Comparison of ENCODE assay signal across 8 cellular contexts in genomic region chr13:40776681-40777165, GRCh38. TPM values are rescaled to one million over a fixed set of nuclear protein-coding genes. Genes with fewer than 3 reads are reported as not detected.
DNase-seq lines count a peak whose midpoint lies in the region; ATAC-seq and FAIRE-seq lines count a peak whose summit lies in the region.

No MANE protein-coding gene starts in this region.

- H3K4me3 Mint-ChIP-seq in T-cell = peak overlapping the region; percentile 71 to 79 (median 72)
- peak overlapping the region; percentile 69 to 88 (median 85) for H3K4me3 Mint-ChIP-seq in naive thymus-derived CD8-positive, alpha-beta T cell

- DNase-seq in GM19239 (ENCODE audit: insufficient read length, low spot score) (no peak), T-cell (peak; percentile 41 to 81 (median 65)), NCI-H1092 treated with DMSO at 0.1 percent for 48 hours (lab: John Stamatoyannopoulos, UW) (no peak), COR-L47 (lab: John Stamatoyannopoulos, UW) (no peak), 8988T (no peak)
- peak; percentile 15 for DNase-seq in activated naive CD8-positive, alpha-beta T cell treated with anti-CD3 and anti-CD28 coated beads, Interleukin-2, amount 50 U/mL, for 16 hours (ENCODE audit: low read depth, low spot score)
- DNase-seq in naive thymus-derived CD8-positive, alpha-beta T cell = peak; percentile 38 to 84 (median 66)

- peak; percentile 42 for ATAC-seq in HG03159 (IDR thresholded peaks at IDR 0.05; ENCODE audit: unreplicated experiment)
- ATAC-seq in T-cell (replicated peaks in 1 of 4) = peak; percentile 93 to 96 (median 96)
- peak; percentile 88 to 95 for ATAC-seq in naive thymus-derived CD8-positive, alpha-beta T cell

- H3K36me3 Mint-ChIP-seq in T-cell = no peaks in the 10 kb centered on the region
- no peaks in the 10 kb centered on the region for H3K36me3 Mint-ChIP-seq in naive thymus-derived CD8-positive, alpha-beta T cell

- CTCF ChIA-PET in T-cell (lab: Charles Lee) = interaction anchor here (0.6 to 2.1 kb wide), 12 partner anchors 8 to 1094 kb away, joined by 3 to 12 read pairs (median 4); no protein-coding TSS in a partner anchor

- peaks cover 31 to 34% (median 33%) of the 10 kb centered on the region in 3 donors for H3K4me1 Mint-ChIP-seq in T-cell
- peaks cover 17 to 38% (median 35%) of the 10 kb centered on the region in 4 donors for H3K4me1 Mint-ChIP-seq in naive thymus-derived CD8-positive, alpha-beta T cell

- POLR2A ChIA-PET in T-cell (lab: Charles Lee) = interaction anchor here in 1 of 2 donors (0.6 kb wide), 1 partner anchor 359 kb away, joined by 5 read pairs; no protein-coding TSS in a partner anchor
- POLR2A ChIA-PET in naive thymus-derived CD8-positive, alpha-beta T cell (lab: Charles Lee) = interaction anchor here (1.3 to 2.6 kb wide), 5 partner anchors 9 to 227 kb away, joined by 3 to 25 read pairs (median 6); partner anchors contain the start of gene SLC25A15

- no peaks in the 10 kb centered on the region for H3K27me3 Mint-ChIP-seq in T-cell
- no peaks in the 10 kb centered on the region for H3K27me3 Mint-ChIP-seq in naive thymus-derived CD8-positive, alpha-beta T cell

- H3K9me3 Mint-ChIP-seq in T-cell = no peaks in the 10 kb centered on the region
- no peaks in the 10 kb centered on the region for H3K9me3 Mint-ChIP-seq in naive thymus-derived CD8-positive, alpha-beta T cell

- FAIRE-seq in GM19239 (lab: Jason Lieb, UNC) = peak; percentile 84

- peak overlapping the region; percentile 97 to 98 for H3K27ac Mint-ChIP-seq in T-cell
- H3K27ac Mint-ChIP-seq in naive thymus-derived CD8-positive, alpha-beta T cell = peak overlapping the region; percentile 87 to 99 (median 97)

RNA-seq across cellular contexts. Expression of gene MRPS31, which starts 5.7 kb away (rescaled TPM):
- 10 to 100 TPM; 19.2 to 34.4 (median 28.5) TPM for total RNA-seq in T-cell
- total RNA-seq in naive thymus-derived CD8-positive, alpha-beta T cell = 10 to 100 TPM; 40.0 to 41.2 TPM
- polyA plus RNA-seq in naive thymus-derived CD8-positive, alpha-beta T cell = 10 to 100 TPM; 48.8 to 60.2 (median 57.8) TPM

RNA-seq across cellular contexts. Expression of gene SLC25A15, which starts 12.7 kb away (rescaled TPM):
- total RNA-seq in T-cell = 10 to 100 TPM in 3 of 5 donors, 1 to 10 TPM in 2; 6.1 to 13.4 (median 10.2) TPM
- total RNA-seq in naive thymus-derived CD8-positive, alpha-beta T cell = 10 to 100 TPM; 11.4 to 13.1 TPM
- 10 to 100 TPM in 2 of 3 donors, 1 to 10 TPM in 1; 5.3 to 12.1 (median 10.2) TPM for polyA plus RNA-seq in naive thymus-derived CD8-positive, alpha-beta T cell

Comparison
In these comparisons a context has a peak if more than half of its experiments do, and no peak if none do; other contexts are left out.
1. DNase-seq: peak in T-cell (34 of 34), activated naive CD8-positive, alpha-beta T cell treated with anti-CD3 and anti-CD28 coated beads, Interleukin-2, amount 50 U/mL, for 16 hours (single experiment) and naive thymus-derived CD8-positive, alpha-beta T cell (10 of 10); none in GM19239 (single experiment), NCI-H1092 treated with DMSO at 0.1 percent for 48 hours (single experiment), COR-L47 (single experiment) and 8988T (single experiment).
2. ATAC-seq: peak in every context shown above with its lines; median percentile 96 in T-cell; 92 in naive thymus-derived CD8-positive, alpha-beta T cell; 42 in HG03159.